ENCODE assay signal across 9 cellular contexts in genomic region chr9:126499911-126500599, GRCh38.
DNase-seq lines count a peak whose midpoint lies in the region; ATAC-seq and TF ChIP-seq lines count a peak whose summit lies in the region.
"Had no signal": no experiment of that assay in that cellular context is flagged by ENCODE, and none has a peak within 500 bp of the region (broad histone marks: within the 10 kb centered on the region; RNA-seq: fewer than 3 reads in every experiment).

No MANE protein-coding gene starts in this region.

- H3K27me3 ChIP-seq in BLaER1 (no peaks in the 10 kb centered on the region), PC-9 (ENCODE audit: insufficient read depth, low read depth) (peaks cover 5% of the 10 kb centered on the region; the same call in 1 of the 2 replicates), osteoblast (ENCODE audit: insufficient read depth, low read length) (peaks cover 4% of the 10 kb centered on the region)

- H3K4me1 Mint-ChIP-seq in activated naive CD8-positive, alpha-beta T cell treated with anti-CD3 and anti-CD28 coated beads for 36 hours: peaks cover 11% of the 10 kb centered on the region

- H3K4me3 ChIP-seq in BLaER1 (peak overlapping the region; percentile 67), PC-9 (no peak overlapping the region; the same call in 1 of the 2 replicates), fibroblast of villous mesenchyme (ENCODE audit: low read depth, low read length) (peak overlapping the region; percentile 53), osteoblast (ENCODE audit: insufficient read depth, low read length) (peak overlapping the region; percentile 76)

- no peak overlapping the region for H3K27ac Mint-ChIP-seq in activated naive CD8-positive, alpha-beta T cell treated with anti-CD3 and anti-CD28 coated beads for 36 hours
- H3K27ac Mint-ChIP-seq: activated naive CD8-positive, alpha-beta T cell treated with anti-CD3 and anti-CD28 coated beads, Interleukin-2, amount 10 ng/mL, durations not matched to agents 7 days and 5 days had no signal

- no peaks in the 10 kb centered on the region for H3K9me3 Mint-ChIP-seq in activated naive CD8-positive, alpha-beta T cell treated with anti-CD3 and anti-CD28 coated beads for 36 hours
- H3K9me3 Mint-ChIP-seq: activated naive CD8-positive, alpha-beta T cell treated with anti-CD3 and anti-CD28 coated beads, Interleukin-2, amount 10 ng/mL, durations not matched to agents 7 days and 5 days had no signal

- H2AFZ ChIP-seq in PC-9 (no peak overlapping the region), osteoblast (ENCODE audit: low read length) (no peak overlapping the region)

- H3K9me3 ChIP-seq in BLaER1 (no peaks in the 10 kb centered on the region), PC-9 (ENCODE audit: insufficient read depth, low read depth) (no peaks in the 10 kb centered on the region), osteoblast (ENCODE audit: low read depth, low read length) (no peaks in the 10 kb centered on the region)

- H3K79me2 ChIP-seq in PC-9 (ENCODE audit: low read depth) (no peaks in the 10 kb centered on the region), osteoblast (ENCODE audit: insufficient read depth, low read length) (no peaks in the 10 kb centered on the region)

- no peak for DNase-seq in PC-9
- DNase-seq in fibroblast of villous mesenchyme (ENCODE audit: low read depth): no peak
- peak; percentile 65 for DNase-seq in osteoblast (ENCODE audit: insufficient read length, low spot score, missing footprints)
- no peak for DNase-seq in RKO (ENCODE audit: low spot score)
- DNase-seq in retina: no peak
- no peak for DNase-seq in activated naive CD8-positive, alpha-beta T cell treated with anti-CD3 and anti-CD28 coated beads for 36 hours

- no peak for TF ChIP-seq CTCF in PC-9 (conservative IDR thresholded peaks at IDR 0.05)
- no peak for TF ChIP-seq CTCF in fibroblast of villous mesenchyme (IDR thresholded peaks at IDR 0.05; ENCODE audit: insufficient read depth, low read depth, low read length)
- TF ChIP-seq CTCF in osteoblast (IDR thresholded peaks at IDR 0.05; ENCODE audit: extremely low read depth, low read depth, low read length): no peak

- H3K4me1 ChIP-seq in BLaER1 (peaks cover 55% of the 10 kb centered on the region), PC-9 (replicated peaks; ENCODE audit: insufficient read depth) (no peaks in the 10 kb centered on the region), osteoblast (ENCODE audit: insufficient read depth, low read length) (peaks cover 18% of the 10 kb centered on the region)

- H3K36me3 Mint-ChIP-seq in activated naive CD8-positive, alpha-beta T cell treated with anti-CD3 and anti-CD28 coated beads for 36 hours: no peaks in the 10 kb centered on the region
- H3K36me3 Mint-ChIP-seq: activated naive CD8-positive, alpha-beta T cell treated with anti-CD3 and anti-CD28 coated beads, Interleukin-2, amount 10 ng/mL, durations not matched to agents 7 days and 5 days had no signal

- BruUV-seq in PC-9 (replicated peaks; lab: Mats Ljungman, UMichigan): no TSS peak

- no peaks in the 10 kb centered on the region for H3K9me2 ChIP-seq in PC-9 (ENCODE audit: insufficient read depth)

- H3K27ac ChIP-seq in BLaER1 (peak overlapping the region; percentile 24; the same call in 1 of the 2 replicates), PC-9 (no peak overlapping the region), osteoblast (ENCODE audit: low read depth, low read length) (no peak overlapping the region)

- POLR2A ChIA-PET in PC-9 (lab: Charles Lee; ENCODE audit: unreplicated experiment): no interaction called here

- CTCF ChIA-PET in PC-9 (lab: Charles Lee): interaction anchor here (0.5 to 2.5 kb wide), 4 partner anchors 17 to 370 kb away, joined by 3 to 11 read pairs (median 4); no protein-coding TSS in a partner anchor

- no peak for ATAC-seq in GM21786 (IDR thresholded peaks at IDR 0.05; ENCODE audit: unreplicated experiment)

- peaks cover 9% of the 10 kb centered on the region for H3K27me3 Mint-ChIP-seq in activated naive CD8-positive, alpha-beta T cell treated with anti-CD3 and anti-CD28 coated beads for 36 hours

- H3F3A ChIP-seq in PC-9 (ENCODE audit: insufficient read depth, low read depth): no peaks in the 10 kb centered on the region

- peak overlapping the region; percentile 93 for H3K4me2 ChIP-seq in BLaER1
- peak overlapping the region; percentile 77 for H3K4me2 ChIP-seq in PC-9
- peak overlapping the region; percentile 98 for H3K4me2 ChIP-seq in osteoblast (ENCODE audit: insufficient read depth, low read length)

- H3K36me3 ChIP-seq in BLaER1 (no peaks in the 10 kb centered on the region), PC-9 (ENCODE audit: low read depth) (no peaks in the 10 kb centered on the region), osteoblast (ENCODE audit: insufficient read depth, low read length) (no peaks in the 10 kb centered on the region)

- H4K20me1 ChIP-seq in BLaER1: peaks cover 31% of the 10 kb centered on the region
- H4K20me1 ChIP-seq in PC-9 (ENCODE audit: insufficient read depth): no peaks in the 10 kb centered on the region
- H4K20me1 ChIP-seq in osteoblast (ENCODE audit: insufficient read depth, low read length): peaks cover 15% of the 10 kb centered on the region

- peak overlapping the region; percentile 21; the same call in 1 of the 2 replicates for H3K9ac ChIP-seq in BLaER1

- intact Hi-C loops in PC-9 (cut with micrococcal nuclease; ENCODE audit: unreplicated experiment): loop anchor here (1.0 to 2.0 kb wide), 2 partner anchors 207 to 281 kb away; no protein-coding TSS in a partner anchor

- no peak overlapping the region for H3K4me3 Mint-ChIP-seq in activated naive CD8-positive, alpha-beta T cell treated with anti-CD3 and anti-CD28 coated beads for 36 hours
- H3K4me3 Mint-ChIP-seq: activated naive CD8-positive, alpha-beta T cell treated with anti-CD3 and anti-CD28 coated beads, Interleukin-2, amount 10 ng/mL, durations not matched to agents 7 days and 5 days had no signal
